In the genomic region with DNA sequence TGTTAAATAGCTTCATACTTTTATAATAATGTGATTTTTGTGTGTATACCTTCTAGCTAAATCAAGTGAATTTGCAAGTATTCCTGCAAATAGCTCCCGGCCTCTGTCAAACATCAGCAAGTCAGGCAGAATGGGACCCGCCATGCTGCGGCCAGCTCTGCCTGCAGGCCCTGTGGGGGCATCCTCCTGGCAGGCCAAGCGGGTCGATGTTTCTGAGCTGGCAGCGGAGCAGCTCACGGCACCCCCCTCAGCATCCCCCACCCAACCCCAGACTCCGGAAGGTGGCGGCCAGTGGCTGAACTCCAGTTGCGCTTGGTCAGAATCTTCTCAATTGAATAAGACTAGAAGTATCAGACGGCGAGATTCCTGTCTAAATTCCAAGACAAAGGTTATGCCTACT, we compare ENCODE assay signal across 9 cellular contexts. TPM values are rescaled to one million over a fixed set of nuclear protein-coding genes. Genes with fewer than 3 reads are reported as not detected.
"Had no signal": no experiment of that assay in that cellular context is flagged by ENCODE, and none has a peak within 500 bp of the region (broad histone marks: within the 10 kb centered on the region; RNA-seq: fewer than 3 reads in every experiment).

No MANE protein-coding gene starts in this region.

- H3K27ac ChIP-seq: GM23248, HL-60 had no signal

- DNase-seq: GM23248, GOT3, H9, HCEC 1CT had no signal

- ATAC-seq: HepG2 had no signal

- H2AFZ ChIP-seq: GM23248 had no signal

- H3K4me3 ChIP-seq: GM23248 had no signal

RNA-seq across cellular contexts. Expression of gene GTSE1, which starts 19.3 kb away (rescaled TPM):
- polyA plus RNA-seq: IgD-negative memory B cell had no signal

RNA-seq across cellular contexts. Expression of gene PKDREJ, which starts 52.8 kb away (rescaled TPM):
- total RNA-seq: GM23248, H4, HepG2, HT1080 had no signal
- polyA plus RNA-seq: HepG2, IgD-negative memory B cell had no signal
